9 cellular contexts compared by ENCODE assay signal in genomic region chr14:22588419-22589095, GRCh38. TPM values are rescaled to one million over a fixed set of nuclear protein-coding genes. Genes with fewer than 3 reads are reported as not detected.
DNase-seq lines count a peak whose midpoint lies in the region; FAIRE-seq and TF ChIP-seq lines count a peak whose summit lies in the region.
"Had no signal": no experiment of that assay in that cellular context is flagged by ENCODE, and none has a peak within 500 bp of the region (broad histone marks: within the 10 kb centered on the region; RNA-seq: fewer than 3 reads in every experiment).

No MANE protein-coding gene starts in this region.

- H3K9ac ChIP-seq in OCI-LY3 (ENCODE audit: low read length) = peak overlapping the region; percentile 95
- peak overlapping the region; percentile 97 for H3K9ac ChIP-seq in endothelial cell of umbilical vein (replicated peaks; ENCODE audit: extremely low read depth, insufficient read depth, low read length)
- peak overlapping the region; percentile 100 for H3K9ac ChIP-seq in trophoblast cell (ENCODE audit: low read length)

- peak overlapping the region; percentile 77 for H4K91ac ChIP-seq in trophoblast cell (ENCODE audit: low read depth, low read length)

- no peak overlapping the region for H2AFZ ChIP-seq in OCI-LY3 (ENCODE audit: low read depth, low read length)
- H2AFZ ChIP-seq in endothelial cell of umbilical vein (ENCODE audit: low read depth, low read length) = peak overlapping the region; percentile 51
- peak overlapping the region; percentile 48 for H2AFZ ChIP-seq in trophoblast cell (ENCODE audit: insufficient read depth, low read length, poor library complexity)

- H3K27ac ChIP-seq in OCI-LY3 (ENCODE audit: low read length) = peak overlapping the region; percentile 56
- H3K27ac ChIP-seq in endothelial cell of umbilical vein (ENCODE audit: insufficient read depth, low read depth, low read length) = peak overlapping the region; percentile 84
- peak overlapping the region; percentile 45 for H3K27ac ChIP-seq in trophoblast cell (ENCODE audit: low read depth, low read length)

- dilution Hi-C loops in endothelial cell of umbilical vein (cut with MboI; ENCODE audit: extremely low pct_ligation_motif_present, low sequenced_read_pairs) = no loop called here

- no peak for DNase-seq in GM06990 (ENCODE audit: extremely low read depth, insufficient read length)
- DNase-seq in endothelial cell of umbilical vein (ENCODE audit: low read depth, low spot score) = no peak
- DNase-seq in trophoblast cell = peak in 1 of 2 donors; percentile 9
- DNase-seq in NCI-H2029 treated with DMSO at 0.1 percent for 48 hours (lab: John Stamatoyannopoulos, UW) = no peak
- DNase-seq in ACHN = no peak
- DNase-seq in DMS153 treated with DMSO at 0.1 percent for 48 hours (lab: John Stamatoyannopoulos, UW; ENCODE audit: unreplicated experiment) = no peak
- no peak for DNase-seq in NCI-H1930 (lab: John Stamatoyannopoulos, UW)

- H3K36me3 ChIP-seq in GM06990 (ENCODE audit: control insufficient read depth, insufficient read depth, low read length) = no peaks in the 10 kb centered on the region
- H3K36me3 ChIP-seq in OCI-LY3 (replicated peaks; ENCODE audit: low read depth, low read length) = peaks cover 15% of the 10 kb centered on the region
- H3K36me3 ChIP-seq in endothelial cell of umbilical vein (ENCODE audit: control insufficient read depth in 2 of 2, extremely low read depth in 1 of 2, insufficient read depth in 2 of 2, low read length in 2 of 2) = no peaks in the 10 kb centered on the region
- H3K36me3 ChIP-seq in trophoblast cell (ENCODE audit: control insufficient read depth in 1 of 2, insufficient read depth in 2 of 2, low read length in 2 of 2) = peaks cover 0 to 9% of the 10 kb centered on the region in 2 experiments

- peaks cover 39% of the 10 kb centered on the region for H4K20me1 ChIP-seq in OCI-LY3 (ENCODE audit: insufficient read depth, low read length)
- H4K20me1 ChIP-seq in endothelial cell of umbilical vein (replicated peaks; ENCODE audit: control insufficient read depth, extremely low read depth, insufficient read depth, low read length) = no peaks in the 10 kb centered on the region

- H3K79me1 ChIP-seq in trophoblast cell (ENCODE audit: low read length) = peaks cover 5% of the 10 kb centered on the region

- POLR2A ChIA-PET in endothelial cell of umbilical vein (lab: Charles Lee) = interaction anchor here (0.6 to 1.2 kb wide), 5 partner anchors 10 to 324 kb away, joined by 3 to 7 read pairs (median 3); partner anchors contain the start of genes ABHD4 and OXA1L

- in situ Hi-C loops in ACHN (cut with HindIII; ENCODE audit: low pct_ligation_motif_present, low pct_unique_long_range_greater_than_20kb, low sequenced_read_pairs) = no loop called here

- peak overlapping the region; percentile 87 for H3K4me3 ChIP-seq in GM06990 (replicated peaks; ENCODE audit: low read depth, low read length)
- H3K4me3 ChIP-seq in OCI-LY3 (ENCODE audit: low read length) = peak overlapping the region; percentile 97
- H3K4me3 ChIP-seq in endothelial cell of umbilical vein (replicated peaks in 1 of 3; ENCODE audit: insufficient read depth in 1 of 3, low read depth in 1 of 3, low read length in 3 of 3) = peak overlapping the region; percentile 70 to 99 (median 92)
- H3K4me3 ChIP-seq in trophoblast cell (ENCODE audit: low read depth, low read length) = peak overlapping the region; percentile 99

- no peak overlapping the region for H3K18ac ChIP-seq in trophoblast cell (ENCODE audit: low read length)

- WGBS in trophoblast cell (ENCODE audit: extremely low coverage, insufficient coverage, insufficient read length) = no CpG with 5 or more reads among the region's 17 CpGs

- peak overlapping the region; percentile 48 for H2BK120ac ChIP-seq in trophoblast cell (ENCODE audit: insufficient read depth, low read length, poor library complexity)

- H3K4ac ChIP-seq in trophoblast cell (ENCODE audit: low read depth, low read length) = peak overlapping the region; percentile 87

- peaks cover 23% of the 10 kb centered on the region for H3K4me1 ChIP-seq in OCI-LY3 (ENCODE audit: low read length)
- peaks cover 23% of the 10 kb centered on the region for H3K4me1 ChIP-seq in endothelial cell of umbilical vein (ENCODE audit: control insufficient read depth, extremely low read depth, insufficient read depth, low read length)
- H3K4me1 ChIP-seq in trophoblast cell (ENCODE audit: control insufficient read depth in 1 of 2, insufficient read depth in 2 of 2, low read length in 2 of 2) = no peaks in the 10 kb centered on the region

- H2BK5ac ChIP-seq in trophoblast cell (ENCODE audit: low read depth, low read length, poor library complexity) = no peak overlapping the region

- H4K8ac ChIP-seq in trophoblast cell (ENCODE audit: low read depth, low read length) = peak overlapping the region; percentile 89

- TF ChIP-seq CTCF in GM06990 (IDR thresholded peaks at IDR 0.05; ENCODE audit: insufficient read depth, low read length, poor library complexity, severe bottlenecking) (no peak), OCI-LY3 (IDR thresholded peaks at IDR 0.05; ENCODE audit: low read depth, low read length) (no peak), endothelial cell of umbilical vein (IDR thresholded peaks at IDR 0.05; ENCODE audit: extremely low read depth in 1 of 2, insufficient read depth in 1 of 2, low read depth in 1 of 2, low read length in 2 of 2) (no peak)

- H3K23ac ChIP-seq in trophoblast cell (ENCODE audit: low read length) = no peak overlapping the region

- H4K12ac ChIP-seq in trophoblast cell (ENCODE audit: low read depth, low read length) = peak overlapping the region; percentile 82

- H3K27me3 ChIP-seq in GM06990 (replicated peaks; ENCODE audit: control insufficient read depth, insufficient read depth, low read length) = no peaks in the 10 kb centered on the region
- H3K27me3 ChIP-seq in OCI-LY3 (ENCODE audit: low read depth, low read length) = peaks cover 2% of the 10 kb centered on the region
- H3K27me3 ChIP-seq in endothelial cell of umbilical vein (ENCODE audit: control insufficient read depth in 2 of 2, insufficient read depth in 2 of 2, low read length in 2 of 2) = peaks cover 3 to 4% of the 10 kb centered on the region in 2 experiments
- H3K27me3 ChIP-seq in trophoblast cell (ENCODE audit: insufficient read depth, low read length) = no peaks in the 10 kb centered on the region

- H3K4me2 ChIP-seq in OCI-LY3 (ENCODE audit: low read length) (peak overlapping the region; percentile 99), endothelial cell of umbilical vein (ENCODE audit: insufficient read depth, low read length) (peak overlapping the region; percentile 94), trophoblast cell (ENCODE audit: low read length) (peak overlapping the region; percentile 96)

- H2BK12ac ChIP-seq in trophoblast cell (ENCODE audit: low read length) = no peak overlapping the region

- H3K79me2 ChIP-seq in OCI-LY3 (ENCODE audit: low read length) (peaks cover 54% of the 10 kb centered on the region), endothelial cell of umbilical vein (ENCODE audit: control insufficient read depth, insufficient read depth, low read length) (peaks cover 54% of the 10 kb centered on the region), trophoblast cell (ENCODE audit: control insufficient read depth, insufficient read depth, low read length, poor library complexity) (peaks cover 5% of the 10 kb centered on the region)

- CTCF ChIA-PET in endothelial cell of umbilical vein (lab: Charles Lee) = interaction anchor here (0.8 to 8.5 kb wide), 10 partner anchors 10 to 263 kb away, joined by 3 to 102 read pairs (median 7); partner anchors contain the start of gene ABHD4

- H2AK5ac ChIP-seq in trophoblast cell (ENCODE audit: low read length) = no peak overlapping the region

- H3K9me1 ChIP-seq in endothelial cell of umbilical vein (replicated peaks; ENCODE audit: control insufficient read depth, extremely low read depth, insufficient read depth, low read length) = no peaks in the 10 kb centered on the region

- TF ChIP-seq POLR2A in endothelial cell of umbilical vein (IDR thresholded peaks at IDR 0.05; ENCODE audit: low read depth, low read length) = no peak

- intact Hi-C loops in endothelial cell of umbilical vein (cut with micrococcal nuclease) = loop anchor here (1.0 to 2.0 kb wide), 6 partner anchors 10 to 340 kb away; partner anchors contain the start of genes ABHD4, OXA1L and PRMT5

- BruUV-seq in endothelial cell of umbilical vein (replicated peaks; lab: Mats Ljungman, UMichigan) = TSS peak; percentile 71

- peak overlapping the region; percentile 95 for H3K14ac ChIP-seq in trophoblast cell (ENCODE audit: low read length)

- no peak for FAIRE-seq in endothelial cell of umbilical vein (lab: Jason Lieb, UNC)

- H3K9me3 ChIP-seq in OCI-LY3 (ENCODE audit: insufficient read depth, low read length) (no peaks in the 10 kb centered on the region), endothelial cell of umbilical vein (replicated peaks; ENCODE audit: control insufficient read depth, insufficient read depth, low read length) (no peaks in the 10 kb centered on the region), trophoblast cell (ENCODE audit: insufficient read depth, low read depth, low read length) (no peaks in the 10 kb centered on the region)

RNA-seq across cellular contexts. Expression of gene DAD1, which starts 0.5 kb away (rescaled TPM):
- 299 and 304 TPM in 2 replicates for total RNA-seq in endothelial cell of umbilical vein
- polyA plus RNA-seq in endothelial cell of umbilical vein = 1,220 and 1,227 TPM in 2 replicates
- 702 and 733 TPM in 2 replicates for polyA plus RNA-seq in endothelial cell of umbilical vein (2011; cell fraction: cytosol; rRNA removed)
- polyA plus RNA-seq in endothelial cell of umbilical vein (2011; cell fraction: nucleus; rRNA removed) = 214 and 235 TPM in 2 replicates
- polyA plus RNA-seq in endothelial cell of umbilical vein (2012) = 355 and 418 TPM in 2 replicates
- polyA minus RNA-seq in endothelial cell of umbilical vein = 446 and 484 TPM in 2 replicates
- 77.6 TPM for polyA minus RNA-seq in endothelial cell of umbilical vein (2011; cell fraction: cytosol; rRNA and poly(A)+ RNA removed)
- 62.2 and 65.6 TPM in 2 replicates for polyA minus RNA-seq in endothelial cell of umbilical vein (2011; cell fraction: nucleus; rRNA and poly(A)+ RNA removed)
- polyA plus RNA-seq in trophoblast cell (2013) = 275 and 278 TPM in 2 replicates

RNA-seq across cellular contexts. Expression of gene ABHD4, which starts 9.5 kb away (rescaled TPM):
- 22.4 and 34.8 TPM in 2 replicates for total RNA-seq in endothelial cell of umbilical vein
- 45.5 and 50.7 TPM in 2 replicates for polyA plus RNA-seq in endothelial cell of umbilical vein
- polyA plus RNA-seq in endothelial cell of umbilical vein (2011; cell fraction: cytosol; rRNA removed) = 38.4 and 40.3 TPM in 2 replicates
- polyA plus RNA-seq in endothelial cell of umbilical vein (2011; cell fraction: nucleus; rRNA removed) = 29.8 and 32.5 TPM in 2 replicates
- 19.0 and 22.3 TPM in 2 replicates for polyA plus RNA-seq in endothelial cell of umbilical vein (2012)
- polyA minus RNA-seq in endothelial cell of umbilical vein = 37.4 and 42.0 TPM in 2 replicates
- polyA minus RNA-seq in endothelial cell of umbilical vein (2011; cell fraction: cytosol; rRNA and poly(A)+ RNA removed) = 13.6 TPM
- 22.1 and 23.2 TPM in 2 replicates for polyA minus RNA-seq in endothelial cell of umbilical vein (2011; cell fraction: nucleus; rRNA and poly(A)+ RNA removed)
- 38.2 and 41.0 TPM in 2 replicates for polyA plus RNA-seq in trophoblast cell (2013)

RNA-seq across cellular contexts. Expression of gene OR6J1, which starts 55.6 kb away (rescaled TPM):
- not detected in 2 replicates for total RNA-seq in endothelial cell of umbilical vein
- not detected in 2 replicates for polyA plus RNA-seq in endothelial cell of umbilical vein
- polyA plus RNA-seq in endothelial cell of umbilical vein (2011; cell fraction: cytosol; rRNA removed) = not detected in 2 replicates
- polyA plus RNA-seq in endothelial cell of umbilical vein (2011; cell fraction: nucleus; rRNA removed) = not detected in 2 replicates
- not detected in 2 replicates for polyA plus RNA-seq in endothelial cell of umbilical vein (2012)
- 0.10 TPM in 1 of 2 replicates, not detected in the other for polyA minus RNA-seq in endothelial cell of umbilical vein
- not detected for polyA minus RNA-seq in endothelial cell of umbilical vein (2011; cell fraction: cytosol; rRNA and poly(A)+ RNA removed)
- polyA minus RNA-seq in endothelial cell of umbilical vein (2011; cell fraction: nucleus; rRNA and poly(A)+ RNA removed) = not detected in 2 replicates
- not detected in 2 replicates for polyA plus RNA-seq in trophoblast cell (2013)
- total RNA-seq: HT1080 had no signal
